In the genomic region with DNA sequence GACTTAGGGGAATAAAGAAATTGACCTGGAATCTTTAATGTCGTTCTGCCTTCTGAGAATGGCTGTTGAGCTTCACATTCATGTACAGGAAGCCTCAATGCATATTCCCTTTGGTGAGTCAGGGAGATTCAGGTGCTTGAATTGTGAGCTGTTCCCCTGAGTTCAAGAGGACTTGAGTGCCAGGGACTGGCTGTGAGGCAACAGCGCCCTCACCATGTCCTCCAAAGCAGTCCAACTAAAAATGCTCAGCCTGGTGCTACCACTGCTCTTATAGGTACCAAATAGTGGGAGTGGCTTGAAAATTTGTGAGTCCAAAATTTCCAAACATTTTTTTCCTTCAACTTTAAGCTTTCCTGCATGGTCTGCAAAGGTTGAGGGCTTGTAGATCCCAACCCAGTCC, we compare ENCODE assay signal across 8 cellular contexts. TPM values are rescaled to one million over a fixed set of nuclear protein-coding genes. Genes with fewer than 3 reads are reported as not detected.
DNase-seq lines count a peak whose midpoint lies in the region; ATAC-seq and TF ChIP-seq lines count a peak whose summit lies in the region.

No MANE protein-coding gene starts in this region.

- H4K20me1 ChIP-seq in IMR-90 (ENCODE audit: insufficient read depth, low read length): no peaks in the 10 kb centered on the region

- intact Hi-C loops in IMR-90 (cut with micrococcal nuclease): loop anchor here (10.0 kb wide), 1 partner anchor 263 kb away; no protein-coding TSS in a partner anchor
- intact Hi-C loops in sciatic nerve (cut with DNase I): no loop called here

- WGBS in IMR-90 (ENCODE audit: extremely low coverage in 2 of 2, insufficient read length in 1 of 2), 2 experiments: no CpG with 5 or more reads among the region's 2 CpGs
- WGBS in liver: 94% methylated on average over 2 of the region's 2 CpGs

- ATAC-seq in IMR-90 (ENCODE audit: low read depth) (no peak; the same call in 1 of the 2 replicates), WTC11 (peak; percentile 100), HG03457 (IDR thresholded peaks at IDR 0.05; ENCODE audit: unreplicated experiment) (no peak), sciatic nerve (no peak)

- no peak overlapping the region for H3K4me2 ChIP-seq in IMR-90 (ENCODE audit: low read depth, low read length)

- H3K9ac ChIP-seq in IMR-90 (ENCODE audit: low read depth, low read length) (no peak overlapping the region), liver (ENCODE audit: low read depth in 1 of 2, low read length in 2 of 2) (no peak overlapping the region)

- H2BK15ac ChIP-seq in IMR-90 (ENCODE audit: low read depth, low read length): no peak overlapping the region

- H2BK20ac ChIP-seq in IMR-90 (ENCODE audit: low read depth, low read length): no peak overlapping the region

- H4K5ac ChIP-seq in IMR-90 (ENCODE audit: low read depth, low read length): no peak overlapping the region

- no peak overlapping the region for H3K56ac ChIP-seq in IMR-90 (ENCODE audit: extremely low read depth, insufficient read depth, low read length)

- H2AFZ ChIP-seq in IMR-90 (replicated peaks; ENCODE audit: low read length, poor library complexity): no peak overlapping the region

- TF ChIP-seq POLR2A in IMR-90 (IDR thresholded peaks at IDR 0.05; ENCODE audit: low read depth, low read length): no peak

- H2AK5ac ChIP-seq in IMR-90 (ENCODE audit: low read depth, low read length): no peak overlapping the region

- H3K9me3 Mint-ChIP-seq in WTC11: no peaks in the 10 kb centered on the region

- H3K9me3 ChIP-seq in IMR-90 (ENCODE audit: control insufficient read depth, insufficient read depth, low read length) (no peaks in the 10 kb centered on the region), liver (ENCODE audit: control insufficient read depth in 4 of 4, low read length in 3 of 4) (no peaks in the 10 kb centered on the region)

- H3K9me1 ChIP-seq in IMR-90 (ENCODE audit: insufficient read depth, low read length): peaks cover under 1% of the 10 kb centered on the region; the same call in 1 of the 2 replicates

- no peak overlapping the region for H2BK5ac ChIP-seq in IMR-90 (ENCODE audit: low read depth, low read length, poor library complexity, severe bottlenecking)

- H3K4me1 ChIP-seq in IMR-90 (ENCODE audit: control insufficient read depth, insufficient read depth, low read length) (no peaks in the 10 kb centered on the region), liver (ENCODE audit: control insufficient read depth in 4 of 4, insufficient read depth in 4 of 4, low read length in 3 of 4) (peaks cover 0 to 2% (median 0%) of the 10 kb centered on the region in 4 donors)

- H3K4ac ChIP-seq in IMR-90 (ENCODE audit: low read depth, low read length): no peak overlapping the region

- no peak overlapping the region for H2AK9ac ChIP-seq in IMR-90 (replicated peaks; ENCODE audit: low read depth, low read length, poor library complexity)

- H3K27me3 ChIP-seq in IMR-90 (ENCODE audit: control insufficient read depth, insufficient read depth, low read length) (no peaks in the 10 kb centered on the region), liver (ENCODE audit: control insufficient read depth in 4 of 4, insufficient read depth in 4 of 4, low read length in 3 of 4) (no peaks in the 10 kb centered on the region)

- CTCF ChIA-PET in IMR-90 (lab: Yijun Ruan, JAX) (interaction anchor here (0.6 to 2.1 kb wide), 4 partner anchors 16 to 353 kb away, joined by 3 to 5 read pairs (median 3); no protein-coding TSS in a partner anchor), WTC11 (lab: Charles Lee) (interaction anchor here (0.6 to 2.1 kb wide), 30 partner anchors 9 to 310 kb away, joined by 3 to 20 read pairs (median 4); a partner anchor contains a TSS)

- peak; percentile 31 for TF ChIP-seq CTCF in IMR-90 (conservative IDR thresholded peaks at IDR 0.05; ENCODE audit: low read depth, low read length)
- TF ChIP-seq CTCF in WTC11 (IDR thresholded peaks at IDR 0.05): no peak; the same call in 1 of the 2 replicates
- peak; percentile 2 for TF ChIP-seq CTCF in liver (IDR thresholded peaks at IDR 0.05; ENCODE audit: low read depth, low read length, missing input control)

- in situ Hi-C loops in IMR-90 (cut with MboI; ENCODE audit: low sequenced_read_pairs): loop anchor here (25.0 kb wide), 1 partner anchor 280 kb away; no protein-coding TSS in a partner anchor

- H3K4me3 ChIP-seq in IMR-90 (ENCODE audit: insufficient read depth, low read depth, low read length) (no peak overlapping the region), liver (ENCODE audit: low read depth in 1 of 3, low read length in 3 of 3) (no peak overlapping the region)

- H3K27ac ChIP-seq in IMR-90 (ENCODE audit: insufficient read depth, low read length) (no peak overlapping the region), liver (ENCODE audit: low read depth in 1 of 2, low read length in 2 of 2) (no peak overlapping the region)

- no peak overlapping the region for H2BK120ac ChIP-seq in IMR-90 (ENCODE audit: low read depth, low read length)

- H3K4me3 Mint-ChIP-seq in WTC11: no peak overlapping the region

- peak; percentile 36; the same call in 1 of the 2 replicates for TF ChIP-seq RAD21 in IMR-90 (IDR thresholded peaks at IDR 0.05; ENCODE audit: low read length)
- peak in 1 of 2 donors; percentile 46 for TF ChIP-seq RAD21 in liver (IDR thresholded peaks at IDR 0.05)

- no peak overlapping the region for H4K8ac ChIP-seq in IMR-90 (ENCODE audit: low read depth in 2 of 2, low read length in 2 of 2)

- H4K91ac ChIP-seq in IMR-90 (ENCODE audit: insufficient read depth, low read depth, low read length): no peak overlapping the region

- H3K23ac ChIP-seq in IMR-90 (ENCODE audit: low read depth, low read length): no peak overlapping the region

- DNase-seq in NCI-H1092 treated with DMSO at 0.1 percent for 48 hours (lab: John Stamatoyannopoulos, UW) (peak; percentile 3), NCI-H1092 (lab: John Stamatoyannopoulos, UW) (no peak), IMR-90 (peak; percentile 30), WTC11 (ENCODE audit: low spot score) (peak; percentile 66), sciatic nerve (ENCODE audit: low spot score) (no peak)
- no peak for DNase-seq in effector CD8-positive, alpha-beta T cell (lab: John Stamatoyannopoulos, UW)

- peaks cover 28% of the 10 kb centered on the region for H3K36me3 ChIP-seq in IMR-90 (ENCODE audit: control insufficient read depth, insufficient read depth, low read length)
- H3K36me3 ChIP-seq in liver (ENCODE audit: control insufficient read depth in 4 of 4, insufficient read depth in 3 of 4, low read depth in 1 of 4, low read length in 3 of 4): peaks cover 4 to 15% (median 11%) of the 10 kb centered on the region in 4 donors

- H3K27ac Mint-ChIP-seq in WTC11: peak overlapping the region; percentile 65; the same call in 1 of the 2 replicates

- H3K14ac ChIP-seq in IMR-90 (replicated peaks; ENCODE audit: low read depth, low read length): no peak overlapping the region

- dilution Hi-C loops in IMR-90 (cut with HindIII; ENCODE audit: low sequenced_read_pairs, unreplicated experiment): no loop called here

- no TSS peak for BruUV-seq in IMR-90 (replicated peaks; lab: Mats Ljungman, UMichigan)

- H3K36me3 Mint-ChIP-seq in WTC11: peaks cover 10% of the 10 kb centered on the region

- H3K27me3 Mint-ChIP-seq in WTC11 (ENCODE audit: low read depth): no peaks in the 10 kb centered on the region

- H3K79me1 ChIP-seq in IMR-90 (ENCODE audit: low read depth in 1 of 2, low read length in 2 of 2): peaks cover 2% of the 10 kb centered on the region in 2 experiments; a peak in 1 of 4 replicates

- H3K4me1 Mint-ChIP-seq in WTC11: no peaks in the 10 kb centered on the region

- POLR2A ChIA-PET in IMR-90 (lab: Charles Lee; ENCODE audit: unreplicated experiment) (no interaction called here), WTC11 (lab: Charles Lee) (interaction anchor here (1.2 kb wide), 1 partner anchor 130 kb away, joined by 4 read pairs; no protein-coding TSS in a partner anchor)

- no peak overlapping the region for H3K18ac ChIP-seq in IMR-90 (ENCODE audit: low read depth, low read length)

TF ChIP-seq in IMR-90, 13 proteins besides CTCF, POLR2A, EP300 and RAD21:
- no peak for TF ChIP-seq RFX5 (IDR thresholded peaks at IDR 0.05; ENCODE audit: low read depth, low read length)

TF ChIP-seq in liver, 16 proteins besides CTCF, POLR2A, EP300 and RAD21:
- no peak for TF ChIP-seq FOXA1 (IDR thresholded peaks at IDR 0.05)

RNA-seq across cellular contexts. Expression of a gene that starts 54.1 kb away (rescaled TPM):
- total RNA-seq in IMR-90 (2012; rRNA removed): 11.5 and 30.3 TPM in 2 replicates
- 7.7 and 9.0 TPM in 2 replicates for polyA plus RNA-seq in IMR-90 (2012; rRNA removed)
- 1.0 and 2.2 TPM in 2 replicates for polyA plus RNA-seq in IMR-90 (2012; cell fraction: cytosol; rRNA removed)
- 0.42 and 3.6 TPM in 2 replicates for polyA plus RNA-seq in IMR-90 (2012; cell fraction: nucleus; rRNA removed; ENCODE audit: low replicate concordance)
- 24.9 to 28.4 TPM (median 25.0 TPM) in 3 replicates for total RNA-seq in WTC11 (2021)
- 10 to 100 TPM; 13.3 to 23.3 TPM for total RNA-seq in liver
- polyA plus RNA-seq in liver: 10 to 100 TPM; 11.3 to 14.5 TPM
- total RNA-seq in sciatic nerve: 11.9 TPM

Comparison
In these comparisons a context has a peak if more than half of its experiments do, and no peak if none do; other contexts are left out.
1. DNase-seq: peak in NCI-H1092 treated with DMSO at 0.1 percent for 48 hours (single experiment), IMR-90 (single experiment) and WTC11 (single experiment); none in NCI-H1092 (single experiment), effector CD8-positive, alpha-beta T cell (single experiment) and sciatic nerve (single experiment).